1 cellular context compared by ENCODE assay signal in genomic region chr6:41901882-41902519, GRCh38.
TF ChIP-seq lines count a peak whose summit lies in the region.

No MANE protein-coding gene starts in this region.

TF ChIP-seq in GM12878, 131 proteins besides CTCF, POLR2A, EP300 and RAD21:
- TF ChIP-seq SMC3 (IDR thresholded peaks at IDR 0.05; ENCODE audit: borderline replicate concordance, low read length) (peak; percentile 58; the same call in 1 of the 2 replicates), ZNF274 (IDR thresholded peaks at IDR 0.05; ENCODE audit: insufficient read depth, insufficient read length) (no peak), YY1 (IDR thresholded peaks at IDR 0.05; ENCODE audit: low read depth, low read length) (0 out of 2 replicates have a peak, but pooled peaks have one; percentile 16)
